Comparison of ENCODE assay signal across 20 cellular contexts in the genomic region with DNA sequence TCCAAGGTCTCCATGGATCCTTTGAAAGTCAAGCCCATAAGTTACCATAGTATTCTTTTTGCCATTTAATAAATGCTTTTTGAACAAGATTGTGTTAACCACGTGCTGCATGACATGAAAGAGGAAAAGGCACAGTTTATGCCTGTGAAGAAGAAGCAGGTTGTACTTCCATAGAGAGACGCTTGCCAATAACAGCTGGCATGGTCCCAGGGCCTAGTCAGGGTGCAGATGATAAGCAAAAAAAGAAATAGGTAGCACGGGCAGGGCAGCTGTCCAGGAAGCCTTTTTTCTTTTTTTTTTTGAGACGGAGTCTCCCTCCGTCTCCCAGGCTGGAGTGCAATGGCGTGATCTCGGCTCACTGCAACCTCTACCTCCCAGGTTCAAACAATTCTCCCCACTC.
DNase-seq lines count a peak whose midpoint lies in the region.
"Had no signal": no experiment of that assay in that cellular context is flagged by ENCODE, and none has a peak within 500 bp of the region (broad histone marks: within the 10 kb centered on the region; RNA-seq: fewer than 3 reads in every experiment).

No MANE protein-coding gene starts in this region.

- DNase-seq in DMS 273 (lab: John Stamatoyannopoulos, UW; ENCODE audit: unreplicated experiment) (peak; percentile 50), NCI-H1092 (lab: John Stamatoyannopoulos, UW) (peak; percentile 25), cerebellum (ENCODE audit: low spot score) (peak; percentile 26), mucosa of gallbladder (ENCODE audit: low spot score) (peak; percentile 82), NCI-H2227 (lab: John Stamatoyannopoulos, UW; ENCODE audit: unreplicated experiment) (no peak), activated gamma-delta T cell treated with Interleukin-2 at 50 U/mL for 16 hours (no peak), C1 segment of cervical spinal cord (lab: John Stamatoyannopoulos, UW) (no peak)
- DNase-seq: activated CD4-positive, alpha-beta T cell treated with anti-CD3 and anti-CD28 coated beads, Interleukin-2, amount 50 U/mL, for 48 hours; activated CD4-positive, CD25-positive, alpha-beta regulatory T cell; anterior cingulate cortex; foreskin keratinocyte; HCEC 1CT; KG1; mesendoderm; MM.1S; NCI-H146; PC-9; SIG-M5; SW 1271; T-helper 9 cell had no signal

Comparison
In these comparisons a context has a peak if more than half of its experiments do, and no peak if none do; other contexts are left out.
1. DNase-seq: peak in DMS 273 (single experiment), NCI-H1092 (single experiment), cerebellum (single experiment) and mucosa of gallbladder (single experiment); none in NCI-H2227 (single experiment), activated gamma-delta T cell treated with Interleukin-2 at 50 U/mL for 16 hours (single experiment) and C1 segment of cervical spinal cord (0 of 14).